17 cellular contexts compared by ENCODE assay signal in genomic region chr20:41440882-41441281, GRCh38.
DNase-seq lines count a peak whose midpoint lies in the region; ATAC-seq lines count a peak whose summit lies in the region.
"Had no signal": no experiment of that assay in that cellular context is flagged by ENCODE, and none has a peak within 500 bp of the region (broad histone marks: within the 10 kb centered on the region; RNA-seq: fewer than 3 reads in every experiment).

No MANE protein-coding gene starts in this region.

- H3K4me1 Mint-ChIP-seq in activated CD4-positive, alpha-beta T cell treated with anti-CD3 and anti-CD28 coated beads, Interleukin-2, amount 10 ng/mL, durations not matched to agents 7 days and 5 days: peaks cover 53% of the 10 kb centered on the region
- peaks cover 62% of the 10 kb centered on the region for H3K4me1 Mint-ChIP-seq in activated CD4-positive, alpha-beta T cell treated with anti-CD3 and anti-CD28 coated beads for 36 hours
- peaks cover 24 to 29% (median 29%) of the 10 kb centered on the region in 3 donors for H3K4me1 Mint-ChIP-seq in T-cell
- H3K4me1 Mint-ChIP-seq in stimulated activated effector memory CD8-positive, alpha-beta T cell treated with anti-CD3 and anti-CD28 coated beads, Interleukin-12 subunit alpha, Interleukin-12 subunit beta, amount 100 ng/mL, for 72 hours: peaks cover 21% of the 10 kb centered on the region

- intact Hi-C loops in activated CD4-positive, alpha-beta T cell treated with anti-CD3 and anti-CD28 coated beads for 36 hours (cut with DNase I, micrococcal nuclease): no loop called here

- CTCF ChIA-PET in activated CD4-positive, alpha-beta T cell treated with anti-CD3 and anti-CD28 coated beads, Interleukin-2, amount 10 ng/mL, durations not matched to agents 7 days and 5 days (lab: Charles Lee): no interaction called here
- CTCF ChIA-PET in activated CD4-positive, alpha-beta T cell treated with anti-CD3 and anti-CD28 coated beads for 36 hours (lab: Charles Lee): no interaction called here
- CTCF ChIA-PET in T-cell (lab: Charles Lee): no interaction called here

- ATAC-seq in activated CD4-positive, alpha-beta T cell treated with anti-CD3 and anti-CD28 coated beads for 36 hours: no peak
- ATAC-seq in T-cell (replicated peaks in 1 of 4) (no peak), GM21447 (IDR thresholded peaks at IDR 0.05; ENCODE audit: unreplicated experiment) (no peak)
- ATAC-seq in stimulated activated effector memory CD8-positive, alpha-beta T cell treated with anti-CD3 and anti-CD28 coated beads, Interleukin-12 subunit alpha, Interleukin-12 subunit beta, amount 100 ng/mL, for 72 hours: no peak
- ATAC-seq: GM12878 had no signal

- H3K9me3 Mint-ChIP-seq in activated CD4-positive, alpha-beta T cell treated with anti-CD3 and anti-CD28 coated beads, Interleukin-2, amount 10 ng/mL, durations not matched to agents 7 days and 5 days: no peaks in the 10 kb centered on the region
- peaks cover 3% of the 10 kb centered on the region for H3K9me3 Mint-ChIP-seq in activated CD4-positive, alpha-beta T cell treated with anti-CD3 and anti-CD28 coated beads for 36 hours (ENCODE audit: low read depth)
- H3K9me3 Mint-ChIP-seq in T-cell: no peaks in the 10 kb centered on the region
- no peaks in the 10 kb centered on the region for H3K9me3 Mint-ChIP-seq in stimulated activated effector memory CD8-positive, alpha-beta T cell treated with anti-CD3 and anti-CD28 coated beads, Interleukin-12 subunit alpha, Interleukin-12 subunit beta, amount 100 ng/mL, for 72 hours

- no peaks in the 10 kb centered on the region for H3K27me3 Mint-ChIP-seq in activated CD4-positive, alpha-beta T cell treated with anti-CD3 and anti-CD28 coated beads, Interleukin-2, amount 10 ng/mL, durations not matched to agents 7 days and 5 days
- H3K27me3 Mint-ChIP-seq in activated CD4-positive, alpha-beta T cell treated with anti-CD3 and anti-CD28 coated beads for 36 hours: no peaks in the 10 kb centered on the region
- H3K27me3 Mint-ChIP-seq in T-cell: no peaks in the 10 kb centered on the region

- no peak overlapping the region for H3K4me3 Mint-ChIP-seq in activated CD4-positive, alpha-beta T cell treated with anti-CD3 and anti-CD28 coated beads, Interleukin-2, amount 10 ng/mL, durations not matched to agents 7 days and 5 days
- no peak overlapping the region for H3K4me3 Mint-ChIP-seq in activated CD4-positive, alpha-beta T cell treated with anti-CD3 and anti-CD28 coated beads for 36 hours
- no peak overlapping the region for H3K4me3 Mint-ChIP-seq in T-cell
- H3K4me3 Mint-ChIP-seq in stimulated activated effector memory CD8-positive, alpha-beta T cell treated with anti-CD3 and anti-CD28 coated beads, Interleukin-12 subunit alpha, Interleukin-12 subunit beta, amount 100 ng/mL, for 72 hours: no peak overlapping the region

- DNase-seq in activated CD4-positive, alpha-beta T cell treated with anti-CD3 and anti-CD28 coated beads, Interleukin-2, amount 10 ng/mL, durations not matched to agents 7 days and 5 days: no peak
- no peak for DNase-seq in activated CD4-positive, alpha-beta T cell treated with anti-CD3 and anti-CD28 coated beads for 36 hours
- DNase-seq in T-cell (no peak), cerebellum (ENCODE audit: low spot score) (peak; percentile 36), middle frontal gyrus (ENCODE audit: extremely low spot score, low spot score) (no peak), SK-N-DZ (ENCODE audit: low spot score) (no peak)
- no peak for DNase-seq in stimulated activated effector memory CD8-positive, alpha-beta T cell treated with anti-CD3 and anti-CD28 coated beads, Interleukin-12 subunit alpha, Interleukin-12 subunit beta, amount 100 ng/mL, for 72 hours (ENCODE audit: low spot score in 2 of 2)
- DNase-seq: DMS79 treated with DMSO at 0.1 percent for 48 hours, H7, KBM-7, NCI-H1105, NCI-H2029 treated with DMSO at 0.1 percent for 48 hours, NCI-H524 treated with DMSO at 0.1 percent for 48 hours, NCI-H82, Peyer's patch had no signal

- peak overlapping the region; percentile 14 for H3K27ac Mint-ChIP-seq in activated CD4-positive, alpha-beta T cell treated with anti-CD3 and anti-CD28 coated beads, Interleukin-2, amount 10 ng/mL, durations not matched to agents 7 days and 5 days
- no peak overlapping the region for H3K27ac Mint-ChIP-seq in activated CD4-positive, alpha-beta T cell treated with anti-CD3 and anti-CD28 coated beads for 36 hours
- peak overlapping the region; percentile 66 to 82 for H3K27ac Mint-ChIP-seq in T-cell
- H3K27ac Mint-ChIP-seq in stimulated activated effector memory CD8-positive, alpha-beta T cell treated with anti-CD3 and anti-CD28 coated beads, Interleukin-12 subunit alpha, Interleukin-12 subunit beta, amount 100 ng/mL, for 72 hours: peak overlapping the region; percentile 82

- POLR2A ChIA-PET in activated CD4-positive, alpha-beta T cell treated with anti-CD3 and anti-CD28 coated beads, Interleukin-2, amount 10 ng/mL, durations not matched to agents 7 days and 5 days (lab: Charles Lee): no interaction called here
- POLR2A ChIA-PET in activated CD4-positive, alpha-beta T cell treated with anti-CD3 and anti-CD28 coated beads for 36 hours (lab: Charles Lee): no interaction called here
- POLR2A ChIA-PET in T-cell (lab: Charles Lee): no interaction called here

- peaks cover 76% of the 10 kb centered on the region for H3K36me3 Mint-ChIP-seq in activated CD4-positive, alpha-beta T cell treated with anti-CD3 and anti-CD28 coated beads, Interleukin-2, amount 10 ng/mL, durations not matched to agents 7 days and 5 days (ENCODE audit: low read depth)
- H3K36me3 Mint-ChIP-seq in activated CD4-positive, alpha-beta T cell treated with anti-CD3 and anti-CD28 coated beads for 36 hours (ENCODE audit: low read depth): peaks cover 48% of the 10 kb centered on the region
- peaks cover 73% of the 10 kb centered on the region for H3K36me3 Mint-ChIP-seq in T-cell
- H3K36me3 Mint-ChIP-seq in stimulated activated effector memory CD8-positive, alpha-beta T cell treated with anti-CD3 and anti-CD28 coated beads, Interleukin-12 subunit alpha, Interleukin-12 subunit beta, amount 100 ng/mL, for 72 hours: peaks cover 29% of the 10 kb centered on the region
